5 cellular contexts compared by ENCODE assay signal in the genomic region with DNA sequence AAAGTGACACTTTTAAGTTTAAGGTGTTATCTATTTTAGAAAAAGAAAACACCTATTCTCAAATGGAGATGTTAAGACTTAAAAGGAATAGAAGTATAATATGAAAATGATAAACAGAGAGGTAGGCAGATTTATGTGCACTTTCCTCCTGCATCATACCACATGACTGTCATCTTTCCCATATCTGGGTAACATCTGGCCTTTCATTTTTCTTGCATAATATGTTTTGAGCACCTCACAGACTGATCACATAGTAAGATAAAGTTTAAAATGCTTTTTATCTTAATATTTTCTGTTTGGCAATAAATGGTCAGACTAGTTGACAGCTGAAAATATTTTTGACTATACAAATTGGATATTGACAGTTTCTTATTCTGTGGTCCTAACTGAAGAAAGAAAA.
"Had no signal": no experiment of that assay in that cellular context is flagged by ENCODE, and none has a peak within 500 bp of the region (broad histone marks: within the 10 kb centered on the region; RNA-seq: fewer than 3 reads in every experiment).

No MANE protein-coding gene starts in this region.

- H2AFZ ChIP-seq: GM23338 had no signal

- H3K4me2 ChIP-seq: GM23338 had no signal

- ATAC-seq: GM23338, HepG2 had no signal

- H3K4me3 ChIP-seq: GM23338 had no signal

- DNase-seq: H9, HCEC 1CT had no signal

- H3K27ac ChIP-seq: HL-60 had no signal
